Comparison of ENCODE assay signal across 29 cellular contexts in genomic region chr1:26197301-26197700, GRCh38. TPM values are rescaled to one million over a fixed set of nuclear protein-coding genes. Genes with fewer than 3 reads are reported as not detected.
DNase-seq lines count a peak whose midpoint lies in the region; FAIRE-seq and TF ChIP-seq lines count a peak whose summit lies in the region.
"Had no signal": no experiment of that assay in that cellular context is flagged by ENCODE, and none has a peak within 500 bp of the region (broad histone marks: within the 10 kb centered on the region; RNA-seq: fewer than 3 reads in every experiment).

No MANE protein-coding gene starts in this region.

- no peak overlapping the region for H3K23ac ChIP-seq in H1 (ENCODE audit: insufficient read length)
- no peak overlapping the region for H3K23ac ChIP-seq in mesendoderm (ENCODE audit: low read length)
- H3K23ac ChIP-seq in H9 (ENCODE audit: insufficient read length, low read depth, low read length): no peak overlapping the region

- H3K4me1 Mint-ChIP-seq in H9: peaks cover 22 to 28% of the 10 kb centered on the region in 2 experiments

- DNase-seq in H1 (ENCODE audit: low read depth in 1 of 2, low spot score in 2 of 2) (no peak), mesendoderm (no peak), H9 (no peak), ascending aorta (ENCODE audit: low spot score in 2 of 2) (no peak)
- DNase-seq: 8988T; ACHN; BE2C; C1 segment of cervical spinal cord; CD4-positive, alpha-beta memory T cell; CD4-positive, CD25-positive, alpha-beta regulatory T cell; CD8-positive, alpha-beta memory T cell; COR-L47; DMS 273 treated with DMSO at 0.1 percent for 48 hours; DMS153; DMS53; DMS79; DND-41; EL; GDM1 had no signal

- CTCF ChIA-PET in H1 (lab: Charles Lee; ENCODE audit: partially characterized antibody): interaction anchor here (1.1 to 1.6 kb wide), 2 partner anchors 11 to 37 kb away, joined by 5 to 6 read pairs; partner anchors contain the start of gene CEP85

- no peak for TF ChIP-seq CTCF in H1 (IDR thresholded peaks at IDR 0.05; ENCODE audit: control extremely low read depth in 1 of 3, insufficient read depth in 1 of 3, low read depth in 1 of 3, low read length in 3 of 3)
- TF ChIP-seq CTCF in H9 (conservative IDR thresholded peaks at IDR 0.05): no peak
- no peak for TF ChIP-seq CTCF in ascending aorta (IDR thresholded peaks at IDR 0.05)

- H2BK120ac ChIP-seq in H1 (replicated peaks; ENCODE audit: low read depth, low read length) (no peak overlapping the region), mesendoderm (ENCODE audit: low read depth, low read length) (no peak overlapping the region), H9 (ENCODE audit: low read depth, low read length, poor library complexity, severe bottlenecking) (no peak overlapping the region)

- H3K9ac ChIP-seq in H1 (replicated peaks in 1 of 4; ENCODE audit: extremely low read depth in 1 of 4, low read depth in 3 of 4, low read length in 3 of 4) (no peak overlapping the region), mesendoderm (ENCODE audit: low read length) (no peak overlapping the region), H9 (ENCODE audit: extremely low read depth, insufficient read length, low read length) (no peak overlapping the region)
- H3K9ac ChIP-seq: BLaER1 had no signal

- no peaks in the 10 kb centered on the region for H3K36me3 ChIP-seq in H1 (ENCODE audit: control insufficient read depth in 2 of 4, insufficient read depth in 4 of 4, low read length in 3 of 4)
- no peaks in the 10 kb centered on the region for H3K36me3 ChIP-seq in mesendoderm (ENCODE audit: control insufficient read depth, insufficient read depth, low read length)
- no peaks in the 10 kb centered on the region for H3K36me3 ChIP-seq in ascending aorta
- H3K36me3 ChIP-seq: BE2C, BLaER1 had no signal

- H3K9me3 ChIP-seq in H1 (ENCODE audit: insufficient read depth in 2 of 2, low read depth in 1 of 2, low read length in 1 of 2) (no peaks in the 10 kb centered on the region), H9 (ENCODE audit: control insufficient read depth, low read depth, low read length) (no peaks in the 10 kb centered on the region), ascending aorta (no peaks in the 10 kb centered on the region)
- H3K9me3 ChIP-seq: BE2C, BLaER1 had no signal

- H3K4ac ChIP-seq in H1 (replicated peaks; ENCODE audit: insufficient read length, low read depth, low read length) (no peak overlapping the region), mesendoderm (ENCODE audit: low read depth, low read length) (no peak overlapping the region), H9 (ENCODE audit: low read depth, low read length) (no peak overlapping the region)

- H3K56ac ChIP-seq in H1 (replicated peaks; ENCODE audit: insufficient read length, low read depth, low read length) (no peak overlapping the region), mesendoderm (ENCODE audit: low read length) (peak overlapping the region; percentile 7), H9 (ENCODE audit: insufficient read length, low read depth, low read length) (no peak overlapping the region)

- intact Hi-C loops in ascending aorta (cut with DNase I): no loop called here

- H3K4me3 ChIP-seq in H1 (ENCODE audit: extremely low read depth in 1 of 4, insufficient read depth in 2 of 4, low read depth in 3 of 4, low read length in 4 of 4): no peak overlapping the region
- H3K4me3 ChIP-seq in mesendoderm (ENCODE audit: low read length): no peak overlapping the region
- no peak overlapping the region for H3K4me3 ChIP-seq in ascending aorta
- H3K4me3 ChIP-seq: BLaER1, GM12878 had no signal

- H3K27ac Mint-ChIP-seq in H9: peak overlapping the region in 1 of 3 experiments; percentile 27; a peak in 2 of 7 replicates
- H3K27ac Mint-ChIP-seq: CD4-positive, alpha-beta memory T cell; CD4-positive, CD25-positive, alpha-beta regulatory T cell had no signal

- H2BK12ac ChIP-seq in H1 (ENCODE audit: low read depth, low read length) (no peak overlapping the region), H9 (ENCODE audit: insufficient read length, low read depth, low read length) (no peak overlapping the region)

- H4K8ac ChIP-seq in H1 (ENCODE audit: extremely low read depth, insufficient read depth, low read length) (no peak overlapping the region), mesendoderm (ENCODE audit: low read depth, low read length) (no peak overlapping the region), H9 (replicated peaks; ENCODE audit: insufficient read length, low read depth, low read length) (no peak overlapping the region)

- H2BK5ac ChIP-seq in H1 (ENCODE audit: low read depth, low read length): no peak overlapping the region
- H2BK5ac ChIP-seq in mesendoderm (ENCODE audit: low read length): no peak overlapping the region
- no peak overlapping the region for H2BK5ac ChIP-seq in H9 (ENCODE audit: insufficient read length, low read length)

- H2BK15ac ChIP-seq in H1 (ENCODE audit: low read length) (no peak overlapping the region), mesendoderm (replicated peaks; ENCODE audit: low read depth) (no peak overlapping the region), H9 (ENCODE audit: low read depth, low read length) (no peak overlapping the region)

- H4K91ac ChIP-seq in H1 (replicated peaks; ENCODE audit: insufficient read length, low read length): peak overlapping the region; percentile 49
- H4K91ac ChIP-seq in H9 (ENCODE audit: insufficient read length, low read depth, low read length): no peak overlapping the region

- 80% methylated on average over 3 of the region's 3 CpGs; no CpG with 5 or more reads in 1 of the 2 experiments for WGBS in H1 (ENCODE audit: extremely low coverage in 1 of 2, insufficient coverage in 1 of 2, insufficient read length in 1 of 2, insufficient replicate concordance in 2 of 2, low coverage in 1 of 2, low lambda C conversion rate in 2 of 2, missing lambda C conversion rate in 1 of 2), 2 experiments
- no CpG with 5 or more reads among the region's 3 CpGs for WGBS in mesendoderm (ENCODE audit: extremely low coverage, insufficient coverage, low lambda C conversion rate)
- WGBS in H9 (ENCODE audit: extremely low coverage, insufficient read length, low lambda C conversion rate): no CpG with 5 or more reads among the region's 3 CpGs

- H2AK5ac ChIP-seq in H1 (ENCODE audit: low read depth, low read length) (no peak overlapping the region), mesendoderm (ENCODE audit: low read length) (no peak overlapping the region), H9 (ENCODE audit: insufficient read length, low read length) (no peak overlapping the region)

- no peak for TF ChIP-seq RAD21 in H1 (IDR thresholded peaks at IDR 0.05 in 1 of 2, conservative IDR thresholded peaks at IDR 0.05 in 1 of 2; ENCODE audit: low read depth in 2 of 2, low read length in 2 of 2)

- H3K79me1 ChIP-seq in H1 (ENCODE audit: low read depth, low read length) (no peaks in the 10 kb centered on the region), mesendoderm (ENCODE audit: low read length) (no peaks in the 10 kb centered on the region), H9 (ENCODE audit: insufficient read depth, low read depth, low read length, poor library complexity, severe bottlenecking) (no peaks in the 10 kb centered on the region)

- H2AFZ ChIP-seq in H1 (ENCODE audit: low read length) (no peak overlapping the region), H9 (ENCODE audit: low read length) (no peak overlapping the region)

- no peak for TF ChIP-seq EP300 in H1 (IDR thresholded peaks at IDR 0.05; ENCODE audit: borderline replicate concordance in 1 of 2, low read depth in 2 of 2, low read length in 2 of 2)

- no peaks in the 10 kb centered on the region for H4K20me1 ChIP-seq in H1 (replicated peaks in 1 of 2; ENCODE audit: control insufficient read depth in 1 of 2, insufficient read depth in 2 of 2, low read length in 2 of 2)
- no peaks in the 10 kb centered on the region for H4K20me1 ChIP-seq in H9 (ENCODE audit: control insufficient read depth, insufficient read depth, insufficient read length)
- H4K20me1 ChIP-seq: BLaER1 had no signal

- H3K4me3 Mint-ChIP-seq in H9: no peak overlapping the region
- H3K4me3 Mint-ChIP-seq: CD14-positive monocyte; CD4-positive, alpha-beta memory T cell; CD4-positive, CD25-positive, alpha-beta regulatory T cell; CD8-positive, alpha-beta memory T cell had no signal

- no peak overlapping the region for H3K18ac ChIP-seq in H1 (ENCODE audit: extremely low read depth, low read length)
- H3K18ac ChIP-seq in mesendoderm (ENCODE audit: low read length): no peak overlapping the region
- no peak overlapping the region for H3K18ac ChIP-seq in H9 (ENCODE audit: insufficient read length, low read depth, low read length)

- H2BK20ac ChIP-seq in H1 (ENCODE audit: low read length) (no peak overlapping the region), H9 (ENCODE audit: low read depth, low read length, poor library complexity, severe bottlenecking) (no peak overlapping the region)

- no peaks in the 10 kb centered on the region; the same call in 1 of the 2 replicates for H3K23me2 ChIP-seq in H1 (ENCODE audit: low read depth, low read length)
- H3K23me2 ChIP-seq in H9 (ENCODE audit: insufficient read length, low read depth, low read length, poor library complexity, severe bottlenecking): no peaks in the 10 kb centered on the region

- POLR2A ChIA-PET in H1 (lab: Charles Lee; ENCODE audit: partially characterized antibody): interaction anchor here (2.4 kb wide), 1 partner anchor 8 kb away, joined by 9 read pairs; the partner anchor contains the start of gene CATSPER4

- no peaks in the 10 kb centered on the region for H3K9me3 Mint-ChIP-seq in H9
- H3K9me3 Mint-ChIP-seq: CD14-positive monocyte; CD4-positive, alpha-beta memory T cell; CD8-positive, alpha-beta memory T cell had no signal

- TF ChIP-seq POLR2A in H1 (IDR thresholded peaks at IDR 0.05; ENCODE audit: control extremely low read depth in 1 of 2, low read depth in 2 of 2, low read length in 2 of 2): no peak

- H3K27ac ChIP-seq in H1 (ENCODE audit: low read depth, low read length) (no peak overlapping the region), mesendoderm (ENCODE audit: low read depth, low read length) (no peak overlapping the region), H9 (ENCODE audit: insufficient read length, low read depth, low read length) (no peak overlapping the region), ascending aorta (no peak overlapping the region)
- H3K27ac ChIP-seq: BLaER1 had no signal

- H3T11ph ChIP-seq in H9 (ENCODE audit: low read length): no peak overlapping the region

- no peaks in the 10 kb centered on the region for H3K79me2 ChIP-seq in H1 (ENCODE audit: control insufficient read depth in 1 of 2, insufficient read depth in 2 of 2, low read length in 2 of 2)
- no peaks in the 10 kb centered on the region for H3K79me2 ChIP-seq in mesendoderm (ENCODE audit: control insufficient read depth, insufficient read depth, low read length)
- no peaks in the 10 kb centered on the region for H3K79me2 ChIP-seq in H9 (ENCODE audit: insufficient read depth, low read length)

- H3K36me3 Mint-ChIP-seq in H9 (ENCODE audit: insufficient read depth in 1 of 3, low read depth in 3 of 3): no peaks in the 10 kb centered on the region
- H3K36me3 Mint-ChIP-seq: CD14-positive monocyte; CD4-positive, alpha-beta memory T cell; CD4-positive, CD25-positive, alpha-beta regulatory T cell had no signal

- H3K27me3 Mint-ChIP-seq in H9 (ENCODE audit: low read depth): peaks cover 10% of the 10 kb centered on the region
- H3K27me3 Mint-ChIP-seq: CD4-positive, alpha-beta memory T cell had no signal

- H3K27me3 ChIP-seq in H1 (replicated peaks in 1 of 4; ENCODE audit: control insufficient read depth in 3 of 4, extremely low read depth in 1 of 4, insufficient read depth in 3 of 4, low read length in 3 of 4) (no peaks in the 10 kb centered on the region), mesendoderm (ENCODE audit: insufficient read depth, low read length, poor library complexity) (no peaks in the 10 kb centered on the region), H9 (ENCODE audit: insufficient read depth, low read length) (no peaks in the 10 kb centered on the region), ascending aorta (no peaks in the 10 kb centered on the region)
- H3K27me3 ChIP-seq: BE2C, BLaER1 had no signal

- H3K4me2 ChIP-seq in H1 (ENCODE audit: insufficient read depth in 1 of 2, low read depth in 2 of 2, low read length in 2 of 2): no peak overlapping the region
- H3K4me2 ChIP-seq in mesendoderm (ENCODE audit: low read length): no peak overlapping the region
- H3K4me2 ChIP-seq in H9 (ENCODE audit: insufficient read depth, insufficient read length, low read length): no peak overlapping the region
- H3K4me2 ChIP-seq: BLaER1 had no signal

- H4K5ac ChIP-seq in H1 (ENCODE audit: insufficient read length, low read depth, low read length) (no peak overlapping the region), mesendoderm (ENCODE audit: low read length) (no peak overlapping the region), H9 (ENCODE audit: insufficient read length, low read depth, low read length) (no peak overlapping the region)

- FAIRE-seq in H1 (lab: Jason Lieb, UNC): no peak
- FAIRE-seq: A204.1, GM12878, GM12892, GM18507 had no signal

- H3K4me1 ChIP-seq in H1 (replicated peaks in 1 of 4; ENCODE audit: control insufficient read depth in 3 of 4, insufficient read depth in 4 of 4, low read length in 3 of 4) (peaks cover 0 to 12% (median 5%) of the 10 kb centered on the region in 4 experiments; a peak in 5 of 7 replicates), mesendoderm (ENCODE audit: control insufficient read depth, low read depth, low read length) (peaks cover 3% of the 10 kb centered on the region), H9 (ENCODE audit: insufficient read depth, low read length) (no peaks in the 10 kb centered on the region), ascending aorta (no peaks in the 10 kb centered on the region)
- H3K4me1 ChIP-seq: BE2C had no signal

- H3K14ac ChIP-seq in H1 (ENCODE audit: insufficient read length): no peak overlapping the region
- H3K14ac ChIP-seq in H9 (ENCODE audit: insufficient read depth, low read length): no peak overlapping the region

RNA-seq across cellular contexts. Expression of gene CATSPER4, which starts 6.9 kb away (rescaled TPM):
- total RNA-seq in H1 (2021; fragmentation: NEBNext Ultra II Directional; extraction: Animal tissue kit (Norgen Biotek cat#: 25700)): 0.65 and 0.90 TPM in 2 replicates
- 0.83 TPM in 2 replicates for polyA plus RNA-seq in H1 (2011; rRNA removed)
- polyA plus RNA-seq in H1 (2011; cell fraction: cytosol; rRNA removed): 1.1 TPM
- polyA plus RNA-seq in H1 (2011; cell fraction: nucleus; rRNA removed): 1.9 TPM
- polyA plus RNA-seq in H1 (2012, experiment 1 of 2): 0.38 to 0.86 TPM (median 0.69 TPM) in 3 of 4 replicates, not detected in the other
- polyA plus RNA-seq in H1 (2012, experiment 2 of 2): 0.24 TPM
- polyA plus RNA-seq in H1 (2013, experiment 1 of 2): 0.57 TPM
- polyA plus RNA-seq in H1 (2013, experiment 2 of 2): 0.59 TPM
- polyA minus RNA-seq in H1 (2011; rRNA and poly(A)+ RNA removed): 0.73 and 0.79 TPM in 2 replicates
- polyA minus RNA-seq in H1 (2011; cell fraction: cytosol; rRNA and poly(A)+ RNA removed): not detected
- polyA minus RNA-seq in H1 (2011; cell fraction: nucleus; rRNA and poly(A)+ RNA removed): 0.80 TPM
- 0.18 TPM for polyA plus RNA-seq in mesendoderm (2013, experiment 1 of 2)
- 0.18 TPM for polyA plus RNA-seq in mesendoderm (2013, experiment 2 of 2)
- total RNA-seq in H9 (2021) (0.26 TPM in 1 of 2 replicates, not detected in the other), ascending aorta (not detected)
- total RNA-seq: A673; CD4-positive, alpha-beta memory T cell; CD4-positive, CD25-positive, alpha-beta regulatory T cell; CD8-positive, alpha-beta memory T cell; Daoy; G401 had no signal
- polyA plus RNA-seq: AG04450; CD14-positive monocyte; CD4-positive, alpha-beta memory T cell; CD4-positive, CD25-positive, alpha-beta regulatory T cell; CD8-positive, alpha-beta memory T cell; GM12878 had no signal

RNA-seq across cellular contexts. Expression of gene CNKSR1, which starts 20.0 kb away (rescaled TPM):
- 13.0 and 14.5 TPM in 2 replicates for total RNA-seq in H1 (2021; fragmentation: NEBNext Ultra II Directional; extraction: Animal tissue kit (Norgen Biotek cat#: 25700))
- 13.9 and 20.9 TPM in 2 replicates for polyA plus RNA-seq in H1 (2011; rRNA removed)
- polyA plus RNA-seq in H1 (2011; cell fraction: cytosol; rRNA removed): 13.7 TPM
- 51.9 TPM for polyA plus RNA-seq in H1 (2011; cell fraction: nucleus; rRNA removed)
- polyA plus RNA-seq in H1 (2012, experiment 1 of 2): 15.3 to 22.8 TPM (median 18.2 TPM) in 4 replicates
- 19.1 TPM for polyA plus RNA-seq in H1 (2012, experiment 2 of 2)
- 8.6 TPM for polyA plus RNA-seq in H1 (2013, experiment 1 of 2)
- 6.8 TPM for polyA plus RNA-seq in H1 (2013, experiment 2 of 2)
- 10.4 and 12.2 TPM in 2 replicates for polyA minus RNA-seq in H1 (2011; rRNA and poly(A)+ RNA removed)
- polyA minus RNA-seq in H1 (2011; cell fraction: cytosol; rRNA and poly(A)+ RNA removed): 9.7 TPM
- polyA minus RNA-seq in H1 (2011; cell fraction: nucleus; rRNA and poly(A)+ RNA removed): 19.8 TPM
- polyA plus RNA-seq in mesendoderm (2013, experiment 1 of 2): 8.5 TPM
- 8.5 TPM for polyA plus RNA-seq in mesendoderm (2013, experiment 2 of 2)
- total RNA-seq in H9 (2021): 23.4 and 26.3 TPM in 2 replicates
- total RNA-seq in ascending aorta: not detected
- total RNA-seq: G401 had no signal
- polyA plus RNA-seq: CD14-positive monocyte; CD8-positive, alpha-beta memory T cell had no signal

RNA-seq across cellular contexts. Expression of gene ZNF593OS, which starts 25.7 kb away (rescaled TPM):
- total RNA-seq in H1 (2021; fragmentation: NEBNext Ultra II Directional; extraction: Animal tissue kit (Norgen Biotek cat#: 25700)): not detected in 2 replicates
- polyA plus RNA-seq in H1 (2011; rRNA removed): not detected in 2 replicates
- not detected for polyA plus RNA-seq in H1 (2011; cell fraction: cytosol; rRNA removed)
- polyA plus RNA-seq in H1 (2011; cell fraction: nucleus; rRNA removed): not detected
- polyA plus RNA-seq in H1 (2012, experiment 1 of 2): 1.1 to 1.8 TPM (median 1.5 TPM) in 4 replicates
- polyA plus RNA-seq in H1 (2012, experiment 2 of 2): 1.3 TPM
- polyA plus RNA-seq in H1 (2013, experiment 1 of 2): 0.06 TPM
- polyA plus RNA-seq in H1 (2013, experiment 2 of 2): not detected
- not detected in 2 replicates for polyA minus RNA-seq in H1 (2011; rRNA and poly(A)+ RNA removed)
- polyA minus RNA-seq in H1 (2011; cell fraction: cytosol; rRNA and poly(A)+ RNA removed): not detected
- not detected for polyA minus RNA-seq in H1 (2011; cell fraction: nucleus; rRNA and poly(A)+ RNA removed)
- polyA plus RNA-seq in mesendoderm (2013, experiment 1 of 2): not detected
- polyA plus RNA-seq in mesendoderm (2013, experiment 2 of 2): not detected
- not detected in 2 replicates for total RNA-seq in H9 (2021)
- total RNA-seq in ascending aorta: not detected
- total RNA-seq: A673; CD4-positive, alpha-beta memory T cell; CD4-positive, CD25-positive, alpha-beta regulatory T cell; CD8-positive, alpha-beta memory T cell; Daoy; G401 had no signal
- polyA plus RNA-seq: AG04450 had no signal

RNA-seq across cellular contexts. Expression of gene ZNF593, which starts 27.6 kb away (rescaled TPM):
- 38.2 and 40.2 TPM in 2 replicates for total RNA-seq in H1 (2021; fragmentation: NEBNext Ultra II Directional; extraction: Animal tissue kit (Norgen Biotek cat#: 25700))
- 68.0 and 112 TPM in 2 replicates for polyA plus RNA-seq in H1 (2011; rRNA removed)
- 65.2 TPM for polyA plus RNA-seq in H1 (2011; cell fraction: cytosol; rRNA removed)
- 68.8 TPM for polyA plus RNA-seq in H1 (2011; cell fraction: nucleus; rRNA removed)
- polyA plus RNA-seq in H1 (2012, experiment 1 of 2): 30.0 to 45.2 TPM (median 40.4 TPM) in 4 replicates
- polyA plus RNA-seq in H1 (2012, experiment 2 of 2): 44.4 TPM
- polyA plus RNA-seq in H1 (2013, experiment 1 of 2): 43.1 TPM
- polyA plus RNA-seq in H1 (2013, experiment 2 of 2): 43.4 TPM
- polyA minus RNA-seq in H1 (2011; rRNA and poly(A)+ RNA removed): 3.6 and 9.2 TPM in 2 replicates
- 21.4 TPM for polyA minus RNA-seq in H1 (2011; cell fraction: cytosol; rRNA and poly(A)+ RNA removed)
- polyA minus RNA-seq in H1 (2011; cell fraction: nucleus; rRNA and poly(A)+ RNA removed): 19.9 TPM
- polyA plus RNA-seq in mesendoderm (2013, experiment 1 of 2): 64.2 TPM
- 64.2 TPM for polyA plus RNA-seq in mesendoderm (2013, experiment 2 of 2)
- total RNA-seq in H9 (2021): 48.2 and 51.2 TPM in 2 replicates
- 90.0 TPM for total RNA-seq in ascending aorta

RNA-seq across cellular contexts. Expression of gene C1orf232, which starts 28.5 kb away (rescaled TPM):
- total RNA-seq in H1 (2021; fragmentation: NEBNext Ultra II Directional; extraction: Animal tissue kit (Norgen Biotek cat#: 25700)): not detected in 2 replicates
- not detected in 2 replicates for polyA plus RNA-seq in H1 (2011; rRNA removed)
- polyA plus RNA-seq in H1 (2011; cell fraction: cytosol; rRNA removed): not detected
- polyA plus RNA-seq in H1 (2011; cell fraction: nucleus; rRNA removed): not detected
- not detected in 4 replicates for polyA plus RNA-seq in H1 (2012, experiment 1 of 2)
- polyA plus RNA-seq in H1 (2012, experiment 2 of 2): not detected
- not detected for polyA plus RNA-seq in H1 (2013, experiment 1 of 2)
- not detected for polyA plus RNA-seq in H1 (2013, experiment 2 of 2)
- not detected in 2 replicates for polyA minus RNA-seq in H1 (2011; rRNA and poly(A)+ RNA removed)
- not detected for polyA minus RNA-seq in H1 (2011; cell fraction: cytosol; rRNA and poly(A)+ RNA removed)
- not detected for polyA minus RNA-seq in H1 (2011; cell fraction: nucleus; rRNA and poly(A)+ RNA removed)
- polyA plus RNA-seq in mesendoderm (2013, experiment 1 of 2): not detected
- polyA plus RNA-seq in mesendoderm (2013, experiment 2 of 2): not detected
- total RNA-seq in H9 (2021) (not detected in 2 replicates), ascending aorta (not detected)
- total RNA-seq: A673; CD4-positive, alpha-beta memory T cell; CD4-positive, CD25-positive, alpha-beta regulatory T cell; CD8-positive, alpha-beta memory T cell; Daoy; G401; GM12878 had no signal
- polyA plus RNA-seq: AG04450; CD14-positive monocyte; CD4-positive, alpha-beta memory T cell; CD4-positive, CD25-positive, alpha-beta regulatory T cell; CD8-positive, alpha-beta memory T cell; GM12878 had no signal

Comparison
In these comparisons a context has a peak if more than half of its experiments do, and no peak if none do; other contexts are left out.
1. RNA of gene CNKSR1, which starts 20.0 kb away (total RNA-seq): 23.4 to 26.3 TPM in H9 and 13.0 to 14.5 TPM in H1; not detected in ascending aorta (single experiment); every median in the first group is over 10 times any median in the second.